In genomic region chr2:101125374-101125773, GRCh38 we compare ENCODE assay signal across 10 cellular contexts. TPM values are rescaled to one million over a fixed set of nuclear protein-coding genes. Genes with fewer than 3 reads are reported as not detected.
DNase-seq lines count a peak whose midpoint lies in the region; ATAC-seq and TF ChIP-seq lines count a peak whose summit lies in the region.
"Had no signal": no experiment of that assay in that cellular context is flagged by ENCODE, and none has a peak within 500 bp of the region (broad histone marks: within the 10 kb centered on the region; RNA-seq: fewer than 3 reads in every experiment).

No MANE protein-coding gene starts in this region.

- TF ChIP-seq CTCF in NB4 (IDR thresholded peaks at IDR 0.05; ENCODE audit: low read depth, low read length) (no peak), glutamatergic neuron (IDR thresholded peaks at IDR 0.05; ENCODE audit: partially characterized antibody, unreplicated experiment) (no peak)

- peak; percentile 30 for DNase-seq in AG20443 (ENCODE audit: low spot score)
- DNase-seq in NB4 (ENCODE audit: low read depth): peak; percentile 79
- no peak for DNase-seq in effector memory CD8-positive, alpha-beta T cell
- no peak for DNase-seq in natural killer cell treated with Interleukin-12 subunit alpha and Interleukin-12 subunit beta and Interleukin-15 and Interleukin-18, amount 100 ng/mL, for 72 hours (ENCODE audit: low spot score)
- no peak for DNase-seq in glutamatergic neuron
- DNase-seq in activated CD4-positive, alpha-beta T cell treated with anti-CD3 and anti-CD28 coated beads, Interleukin-2, amount 50 U/mL, for 48 hours: no peak
- DNase-seq in DMS153 (lab: John Stamatoyannopoulos, UW): no peak
- DNase-seq: activated CD4-positive, alpha-beta memory T cell treated with anti-CD3 and anti-CD28 coated beads, Interleukin-2, amount 10 ng/mL, durations not matched to agents 7 days and 5 days had no signal

- peaks cover 26 to 37% of the 10 kb centered on the region in 2 donors for H3K27me3 Mint-ChIP-seq in effector memory CD8-positive, alpha-beta T cell
- peaks cover 35 to 51% of the 10 kb centered on the region in 2 donors for H3K27me3 Mint-ChIP-seq in natural killer cell treated with Interleukin-12 subunit alpha and Interleukin-12 subunit beta and Interleukin-15 and Interleukin-18, amount 100 ng/mL, for 72 hours
- H3K27me3 Mint-ChIP-seq in glutamatergic neuron (ENCODE audit: unreplicated experiment): no peaks in the 10 kb centered on the region
- H3K27me3 Mint-ChIP-seq: stimulated activated naive CD8-positive, alpha-beta T cell treated with anti-CD3 and anti-CD28 coated beads, Interleukin-15, Interleukin-2, amounts not matched to agents 100 ng/mL and 50 ng/mL, for 24 hours had no signal

- H3K36me3 Mint-ChIP-seq in effector memory CD8-positive, alpha-beta T cell (ENCODE audit: insufficient read depth): peaks cover 3% of the 10 kb centered on the region
- no peaks in the 10 kb centered on the region for H3K36me3 Mint-ChIP-seq in natural killer cell treated with Interleukin-12 subunit alpha and Interleukin-12 subunit beta and Interleukin-15 and Interleukin-18, amount 100 ng/mL, for 72 hours
- no peaks in the 10 kb centered on the region for H3K36me3 Mint-ChIP-seq in glutamatergic neuron (ENCODE audit: unreplicated experiment)

- ATAC-seq in effector memory CD8-positive, alpha-beta T cell (replicated peaks): peak; percentile 64
- ATAC-seq in natural killer cell treated with Interleukin-12 subunit alpha and Interleukin-12 subunit beta and Interleukin-15 and Interleukin-18, amount 100 ng/mL, for 72 hours: peak; percentile 72 to 75
- no peak for ATAC-seq in activated CD4-positive, CD25-positive, alpha-beta regulatory T cell treated with anti-CD3 and anti-CD28 coated beads, Interleukin-2, amount 50 U/mL, for 24 hours

- peak overlapping the region; percentile 14 for H3K4me3 ChIP-seq in NB4 (ENCODE audit: low read depth, low read length)

- H3K4me1 Mint-ChIP-seq in effector memory CD8-positive, alpha-beta T cell (ENCODE audit: low read depth in 2 of 2): peaks cover 9 to 14% of the 10 kb centered on the region in 2 donors
- H3K4me1 Mint-ChIP-seq in natural killer cell treated with Interleukin-12 subunit alpha and Interleukin-12 subunit beta and Interleukin-15 and Interleukin-18, amount 100 ng/mL, for 72 hours (ENCODE audit: low read depth in 2 of 2): peaks cover 20 to 31% of the 10 kb centered on the region in 2 donors
- peaks cover 2% of the 10 kb centered on the region for H3K4me1 Mint-ChIP-seq in glutamatergic neuron (ENCODE audit: low read depth, unreplicated experiment)
- H3K4me1 Mint-ChIP-seq: activated CD4-positive, alpha-beta memory T cell treated with anti-CD3 and anti-CD28 coated beads, Interleukin-2, amount 10 ng/mL, durations not matched to agents 7 days and 5 days had no signal

- TF ChIP-seq POLR2A in NB4 (IDR thresholded peaks at IDR 0.05; ENCODE audit: extremely low read depth, insufficient read length): no peak

- no peaks in the 10 kb centered on the region for H3K9me3 Mint-ChIP-seq in effector memory CD8-positive, alpha-beta T cell
- no peaks in the 10 kb centered on the region for H3K9me3 Mint-ChIP-seq in natural killer cell treated with Interleukin-12 subunit alpha and Interleukin-12 subunit beta and Interleukin-15 and Interleukin-18, amount 100 ng/mL, for 72 hours
- H3K9me3 Mint-ChIP-seq in glutamatergic neuron (ENCODE audit: unreplicated experiment): peaks cover 1% of the 10 kb centered on the region
- H3K9me3 Mint-ChIP-seq: activated CD4-positive, alpha-beta memory T cell treated with anti-CD3 and anti-CD28 coated beads, Interleukin-2, amount 10 ng/mL, durations not matched to agents 7 days and 5 days; stimulated activated naive CD8-positive, alpha-beta T cell treated with anti-CD3 and anti-CD28 coated beads, Interleukin-15, Interleukin-2, amounts not matched to agents 100 ng/mL and 50 ng/mL, for 24 hours had no signal

- H3K27ac Mint-ChIP-seq in effector memory CD8-positive, alpha-beta T cell: peak overlapping the region in 1 of 2 donors; percentile 34
- H3K27ac Mint-ChIP-seq in natural killer cell treated with Interleukin-12 subunit alpha and Interleukin-12 subunit beta and Interleukin-15 and Interleukin-18, amount 100 ng/mL, for 72 hours: no peak overlapping the region
- no peak overlapping the region for H3K27ac Mint-ChIP-seq in glutamatergic neuron (ENCODE audit: unreplicated experiment)
- H3K27ac Mint-ChIP-seq: activated CD4-positive, alpha-beta memory T cell treated with anti-CD3 and anti-CD28 coated beads, Interleukin-2, amount 10 ng/mL, durations not matched to agents 7 days and 5 days; stimulated activated naive CD8-positive, alpha-beta T cell treated with anti-CD3 and anti-CD28 coated beads, Interleukin-15, Interleukin-2, amounts not matched to agents 100 ng/mL and 50 ng/mL, for 24 hours had no signal

- no peak overlapping the region for H3K4me3 Mint-ChIP-seq in effector memory CD8-positive, alpha-beta T cell
- peak overlapping the region; percentile 7 for H3K4me3 Mint-ChIP-seq in natural killer cell treated with Interleukin-12 subunit alpha and Interleukin-12 subunit beta and Interleukin-15 and Interleukin-18, amount 100 ng/mL, for 72 hours
- H3K4me3 Mint-ChIP-seq in glutamatergic neuron (ENCODE audit: unreplicated experiment): no peak overlapping the region
- H3K4me3 Mint-ChIP-seq: activated CD4-positive, alpha-beta memory T cell treated with anti-CD3 and anti-CD28 coated beads, Interleukin-2, amount 10 ng/mL, durations not matched to agents 7 days and 5 days; stimulated activated naive CD8-positive, alpha-beta T cell treated with anti-CD3 and anti-CD28 coated beads, Interleukin-15, Interleukin-2, amounts not matched to agents 100 ng/mL and 50 ng/mL, for 24 hours had no signal

RNA-seq across cellular contexts. Expression of gene TBC1D8, which starts 25.8 kb away (rescaled TPM):
- under 1 TPM; 0.29 to 0.56 TPM for total RNA-seq in natural killer cell treated with Interleukin-12 subunit alpha and Interleukin-12 subunit beta and Interleukin-15 and Interleukin-18, amount 100 ng/mL, for 72 hours
- total RNA-seq in glutamatergic neuron (ENCODE audit: unreplicated experiment): 14.6 TPM

Comparison
In these comparisons a context has a peak if more than half of its experiments do, and no peak if none do; other contexts are left out.
1. DNase-seq: peak in AG20443 (single experiment) and NB4 (single experiment); none in effector memory CD8-positive, alpha-beta T cell (0 of 3), natural killer cell treated with Interleukin-12 subunit alpha and Interleukin-12 subunit beta and Interleukin-15 and Interleukin-18, amount 100 ng/mL, for 72 hours (single experiment), glutamatergic neuron (single experiment), activated CD4-positive, alpha-beta T cell treated with anti-CD3 and anti-CD28 coated beads, Interleukin-2, amount 50 U/mL, for 48 hours (0 of 2) and DMS153 (single experiment).
2. ATAC-seq: peak in effector memory CD8-positive, alpha-beta T cell (single experiment) and natural killer cell treated with Interleukin-12 subunit alpha and Interleukin-12 subunit beta and Interleukin-15 and Interleukin-18, amount 100 ng/mL, for 72 hours (2 of 2); none in activated CD4-positive, CD25-positive, alpha-beta regulatory T cell treated with anti-CD3 and anti-CD28 coated beads, Interleukin-2, amount 50 U/mL, for 24 hours (0 of 2).
3. RNA of gene TBC1D8, which starts 25.8 kb away (total RNA-seq): 14.6 TPM in glutamatergic neuron (single experiment); 0.29 to 0.56 TPM in natural killer cell treated with Interleukin-12 subunit alpha and Interleukin-12 subunit beta and Interleukin-15 and Interleukin-18, amount 100 ng/mL, for 72 hours; every median in the first group is over 10 times any median in the second.